In the genomic region with DNA sequence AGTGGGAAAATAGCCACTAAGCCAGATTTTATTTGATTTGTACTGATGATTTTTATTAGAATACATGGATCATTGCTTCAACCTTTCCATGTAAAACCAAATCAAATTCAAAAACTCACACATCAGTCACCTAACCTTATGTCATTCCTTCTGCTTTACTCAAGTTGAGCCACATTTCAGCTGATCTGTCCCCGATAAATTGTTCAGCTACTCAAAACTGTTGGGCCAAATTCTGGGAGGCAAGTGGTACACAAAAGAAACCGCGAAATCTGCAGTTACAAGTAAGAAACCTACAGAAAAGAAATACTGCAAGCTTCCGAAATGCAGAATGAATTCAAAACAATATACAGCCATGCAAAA, we compare ENCODE assay signal across 9 cellular contexts.
A peak's percentile ranks its signal among the peaks of the same experiment; 100 is the strongest.
DNase-seq lines count a peak whose midpoint lies in the region; ATAC-seq and TF ChIP-seq lines count a peak whose summit lies in the region.
"Had no signal": no experiment of that assay in that cellular context is flagged by ENCODE, and none has a peak within 500 bp of the region (broad histone marks: within the 10 kb centered on the region; RNA-seq: fewer than 3 reads in every experiment).

No MANE protein-coding gene starts in this region.

- no peak for TF ChIP-seq EP300 in upper lobe of left lung (IDR thresholded peaks at IDR 0.05)

- ATAC-seq in Right ventricle myocardium superior (ENCODE audit: poor library complexity) (peak; percentile 23), left ventricle myocardium superior (no peak), upper lobe of left lung (ENCODE audit: low FRiP score in 2 of 2) (no peak)

- DNase-seq in Right ventricle myocardium superior (no peak), left ventricle myocardium superior (no peak), colonic mucosa (no peak), upper lobe of left lung (no peak), NCI-H1048 (lab: John Stamatoyannopoulos, UW) (no peak), SJCRH30 (no peak), NCI-H1105 (lab: John Stamatoyannopoulos, UW) (no peak)

- H3K27ac ChIP-seq in colonic mucosa, result peak overlapping the region; percentile 24
- peak overlapping the region; percentile 61 to 68 for H3K27ac ChIP-seq in mucosa of rectum (ENCODE audit: low read depth in 2 of 2, low read length in 2 of 2)
- H3K27ac ChIP-seq in upper lobe of left lung, result peak overlapping the region; percentile 68 to 76 (median 72)
- no peak overlapping the region for H3K27ac ChIP-seq in SJCRH30

- intact Hi-C loops in Right ventricle myocardium superior (cut with DNase I) (no loop called here), left ventricle myocardium superior (cut with micrococcal nuclease) (no loop called here), colonic mucosa (cut with DNase I) (no loop called here)

- H3K9me3 ChIP-seq in colonic mucosa, result no peaks in the 10 kb centered on the region
- H3K9me3 ChIP-seq in mucosa of rectum (ENCODE audit: control insufficient read depth in 2 of 2, low read length in 2 of 2), result no peaks in the 10 kb centered on the region
- H3K9me3 ChIP-seq in upper lobe of left lung, result no peaks in the 10 kb centered on the region
- H3K9me3 ChIP-seq in SJCRH30 (replicated peaks), result no peaks in the 10 kb centered on the region
- H3K9me3 ChIP-seq: HAP-1 had no signal

- TF ChIP-seq CTCF in colonic mucosa (IDR thresholded peaks at IDR 0.05) (no peak), upper lobe of left lung (IDR thresholded peaks at IDR 0.05) (no peak)

- H3K4me3 ChIP-seq in colonic mucosa (no peak overlapping the region), mucosa of rectum (ENCODE audit: low read length in 2 of 2) (peak overlapping the region in 1 of 2 donors; percentile 66), upper lobe of left lung (peak overlapping the region in 2 of 4 donors; percentile 45 to 51), SJCRH30 (no peak overlapping the region)
- H3K4me3 ChIP-seq: HAP-1 had no signal

- H3K9ac ChIP-seq in colonic mucosa (ENCODE audit: low read depth in 2 of 2, low read length in 2 of 2), result no peak overlapping the region
- H3K9ac ChIP-seq in mucosa of rectum (ENCODE audit: low read depth in 1 of 2, low read length in 2 of 2), result no peak overlapping the region

- H3K27me3 ChIP-seq in colonic mucosa (no peaks in the 10 kb centered on the region), mucosa of rectum (ENCODE audit: control insufficient read depth in 2 of 2, insufficient read depth in 2 of 2, low read length in 2 of 2) (no peaks in the 10 kb centered on the region), upper lobe of left lung (no peaks in the 10 kb centered on the region), SJCRH30 (no peaks in the 10 kb centered on the region)

- no peaks in the 10 kb centered on the region for H3K36me3 ChIP-seq in colonic mucosa
- H3K36me3 ChIP-seq in mucosa of rectum (ENCODE audit: control insufficient read depth in 2 of 2, insufficient read depth in 2 of 2, low read length in 2 of 2), result no peaks in the 10 kb centered on the region
- H3K36me3 ChIP-seq in upper lobe of left lung, result no peaks in the 10 kb centered on the region
- no peaks in the 10 kb centered on the region for H3K36me3 ChIP-seq in SJCRH30
- H3K36me3 ChIP-seq: HAP-1 had no signal

- TF ChIP-seq POLR2A in upper lobe of left lung (IDR thresholded peaks at IDR 0.05), result no peak

- WGBS in upper lobe of left lung, 2 donors, result 63 to 79% methylated on average over 4 of the region's 4 CpGs

- H3K4me1 ChIP-seq in colonic mucosa (no peaks in the 10 kb centered on the region), mucosa of rectum (ENCODE audit: control insufficient read depth in 2 of 2, insufficient read depth in 2 of 2, low read length in 2 of 2) (no peaks in the 10 kb centered on the region), upper lobe of left lung (peaks cover 0 to 13% (median 8%) of the 10 kb centered on the region in 4 donors), SJCRH30 (no peaks in the 10 kb centered on the region)
